13 cellular contexts compared by ENCODE assay signal in the genomic region with DNA sequence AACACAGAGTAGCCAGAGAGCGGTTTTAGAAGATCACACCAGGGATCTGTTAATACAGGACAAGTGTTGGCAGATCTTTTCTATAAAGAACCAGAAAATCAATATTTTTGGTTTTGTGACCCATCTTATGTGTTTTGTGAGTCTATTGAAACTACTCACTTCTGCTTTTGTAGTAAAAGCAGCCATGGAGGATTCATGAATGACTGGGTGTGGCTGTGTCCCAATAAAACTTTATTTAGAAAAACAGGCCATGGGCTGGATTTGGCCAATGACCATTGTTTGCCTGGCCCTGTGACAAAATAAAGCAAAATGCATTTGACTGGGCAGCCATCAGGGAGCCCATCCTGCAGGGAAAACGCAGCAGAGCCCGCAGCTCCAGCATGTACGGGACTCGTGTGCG.
"Had no signal": no experiment of that assay in that cellular context is flagged by ENCODE, and none has a peak within 500 bp of the region (broad histone marks: within the 10 kb centered on the region; RNA-seq: fewer than 3 reads in every experiment).

No MANE protein-coding gene starts in this region.

- ATAC-seq: activated CD8-positive, alpha-beta T cell treated with anti-CD3 and anti-CD28 coated beads for 36 hours; activated T-cell treated with anti-CD3 and anti-CD28 coated beads, Interleukin-2, amount 50 U/mL, for 4 hours; stimulated activated naive CD8-positive, alpha-beta T cell treated with anti-CD3 and anti-CD28 coated beads, Interleukin-15, Interleukin-2, amounts not matched to agents 100 U/mL and 50 U/mL, for 24 hours; WTC11 had no signal

- DNase-seq: activated CD4-positive, alpha-beta T cell treated with anti-CD3 and anti-CD28 coated beads for 48 hours; activated CD8-positive, alpha-beta T cell treated with anti-CD3 and anti-CD28 coated beads for 36 hours; activated effector memory CD4-positive, alpha-beta T cell treated with Interleukin-2 at 50 U/mL for 16 hours; activated naive CD4-positive, alpha-beta T cell treated with anti-CD3 and anti-CD28 coated beads, Interleukin-2, amount 50 U/mL, for 16 hours; activated T-cell treated with anti-CD3 and anti-CD28 coated beads, Interleukin-2, amount 50 U/mL, for 4 hours; foreskin melanocyte; head of caudate nucleus; kidney glomerular epithelial cell; occipital lobe; stimulated activated CD4-positive, alpha-beta T cell treated with anti-CD3 and anti-CD28 coated beads, Interleukin-4, amount 100 ng/mL, for 24 hours; stimulated activated naive CD8-positive, alpha-beta T cell treated with anti-CD3 and anti-CD28 coated beads, Interleukin-15, Interleukin-2, amounts not matched to agents 100 U/mL and 50 U/mL, for 24 hours; transverse colon had no signal
